Comparison of ENCODE assay signal across 10 cellular contexts in genomic region chr1:150615346-150616201, GRCh38. TPM values are rescaled to one million over a fixed set of nuclear protein-coding genes. Genes with fewer than 3 reads are reported as not detected.
DNase-seq lines count a peak whose midpoint lies in the region; ATAC-seq and TF ChIP-seq lines count a peak whose summit lies in the region.
"Had no signal": no experiment of that assay in that cellular context is flagged by ENCODE, and none has a peak within 500 bp of the region (broad histone marks: within the 10 kb centered on the region; RNA-seq: fewer than 3 reads in every experiment).

No MANE protein-coding gene starts in this region.

- TF ChIP-seq RAD21 in liver (IDR thresholded peaks at IDR 0.05), result no peak

- H3K79me2 ChIP-seq in ACC112 (ENCODE audit: control insufficient read depth, insufficient read depth, low read length, unreplicated experiment), result peaks cover 3% of the 10 kb centered on the region

- H3K36me3 ChIP-seq in ACC112 (ENCODE audit: insufficient read depth, low read length), result peaks cover 27% of the 10 kb centered on the region
- no peaks in the 10 kb centered on the region for H3K36me3 ChIP-seq in liver (ENCODE audit: control insufficient read depth in 4 of 4, insufficient read depth in 3 of 4, low read depth in 1 of 4, low read length in 3 of 4)
- no peaks in the 10 kb centered on the region for H3K36me3 ChIP-seq in prostate gland

- H3K27ac Mint-ChIP-seq in activated CD8-positive, alpha-beta T cell treated with anti-CD3 and anti-CD28 coated beads for 36 hours, result peak overlapping the region; percentile 89

- CTCF ChIA-PET in activated CD8-positive, alpha-beta T cell treated with anti-CD3 and anti-CD28 coated beads for 36 hours (lab: Charles Lee), result interaction anchor here (0.9 to 19.1 kb wide), 6 partner anchors 9 to 391 kb away, joined by 3 to 324 read pairs (median 4); partner anchors contain the start of genes ENSA and MINDY1

- H3K9me3 Mint-ChIP-seq in activated CD8-positive, alpha-beta T cell treated with anti-CD3 and anti-CD28 coated beads for 36 hours, result no peaks in the 10 kb centered on the region

- intact Hi-C loops in activated CD8-positive, alpha-beta T cell treated with anti-CD3 and anti-CD28 coated beads for 36 hours (cut with micrococcal nuclease), result no loop called here
- intact Hi-C loops in prostate gland (cut with DNase I), result no loop called here

- TF ChIP-seq CTCF in activated CD8-positive, alpha-beta T cell treated with anti-CD3 and anti-CD28 coated beads for 36 hours (IDR thresholded peaks at IDR 0.05), result no peak
- TF ChIP-seq CTCF in liver (IDR thresholded peaks at IDR 0.05; ENCODE audit: low read depth, low read length, missing input control) (no peak), prostate gland (IDR thresholded peaks at IDR 0.05) (no peak)

- peaks cover 71% of the 10 kb centered on the region for H3K4me1 Mint-ChIP-seq in activated CD8-positive, alpha-beta T cell treated with anti-CD3 and anti-CD28 coated beads for 36 hours (ENCODE audit: low read depth)

- ATAC-seq in activated CD8-positive, alpha-beta T cell treated with anti-CD3 and anti-CD28 coated beads for 36 hours, result no peak
- ATAC-seq in HG03342 (IDR thresholded peaks at IDR 0.05; ENCODE audit: unreplicated experiment) (no peak), HG02798 (IDR thresholded peaks at IDR 0.05; ENCODE audit: poor library complexity, unreplicated experiment) (no peak), HG03354 (IDR thresholded peaks at IDR 0.05; ENCODE audit: poor library complexity, severe bottlenecking, unreplicated experiment) (no peak)
- ATAC-seq: heart left ventricle had no signal

- H3K9ac ChIP-seq in liver (ENCODE audit: low read depth in 1 of 2, low read length in 2 of 2), result no peak overlapping the region

- H3K4me3 ChIP-seq in ACC112 (ENCODE audit: low read depth, low read length) (no peak overlapping the region), liver (ENCODE audit: low read depth in 1 of 3, low read length in 3 of 3) (no peak overlapping the region), prostate gland (no peak overlapping the region)
- H3K4me3 ChIP-seq: heart left ventricle had no signal

- peaks cover 55% of the 10 kb centered on the region for H3K4me1 ChIP-seq in ACC112 (ENCODE audit: control insufficient read depth, insufficient read depth, low read length, unreplicated experiment)
- H3K4me1 ChIP-seq in liver (ENCODE audit: control insufficient read depth in 4 of 4, insufficient read depth in 4 of 4, low read length in 3 of 4), result peaks cover 8 to 42% (median 26%) of the 10 kb centered on the region in 4 donors
- peaks cover 12% of the 10 kb centered on the region for H3K4me1 ChIP-seq in prostate gland (replicated peaks)

- H2AFZ ChIP-seq in ACC112 (ENCODE audit: low read length, unreplicated experiment), result no peak overlapping the region

- H3K9me3 ChIP-seq in liver (ENCODE audit: control insufficient read depth in 4 of 4, low read length in 3 of 4) (no peaks in the 10 kb centered on the region), prostate gland (no peaks in the 10 kb centered on the region)
- H3K9me3 ChIP-seq: heart left ventricle had no signal

- H3K27ac ChIP-seq in ACC112 (ENCODE audit: low read depth, low read length) (peak overlapping the region; percentile 100), liver (ENCODE audit: low read depth in 1 of 2, low read length in 2 of 2) (peak overlapping the region; percentile 75 to 98), prostate gland (peak overlapping the region in 1 of 2 donors; percentile 32)

- 94% methylated on average over 12 of the region's 12 CpGs for WGBS in liver
- WGBS in prostate gland, result 88% methylated on average over 12 of the region's 12 CpGs

- H3K27me3 Mint-ChIP-seq in activated CD8-positive, alpha-beta T cell treated with anti-CD3 and anti-CD28 coated beads for 36 hours, result no peaks in the 10 kb centered on the region

- no peak for TF ChIP-seq POLR2A in prostate gland (IDR thresholded peaks at IDR 0.05)

- DNase-seq in HT1080 (ENCODE audit: low read depth) (peak; percentile 67), prostate gland (ENCODE audit: low spot score) (no peak)
- peak; percentile 47 for DNase-seq in activated CD8-positive, alpha-beta T cell treated with anti-CD3 and anti-CD28 coated beads for 36 hours
- DNase-seq: heart left ventricle, T-helper 9 cell had no signal

- H3K4me3 Mint-ChIP-seq in activated CD8-positive, alpha-beta T cell treated with anti-CD3 and anti-CD28 coated beads for 36 hours, result peak overlapping the region; percentile 11

- peaks cover 66% of the 10 kb centered on the region for H3K36me3 Mint-ChIP-seq in activated CD8-positive, alpha-beta T cell treated with anti-CD3 and anti-CD28 coated beads for 36 hours (ENCODE audit: low read depth)

- no peaks in the 10 kb centered on the region for H3K27me3 ChIP-seq in ACC112 (ENCODE audit: insufficient read depth, low read length)
- no peaks in the 10 kb centered on the region for H3K27me3 ChIP-seq in liver (ENCODE audit: control insufficient read depth in 4 of 4, insufficient read depth in 4 of 4, low read length in 3 of 4)
- no peaks in the 10 kb centered on the region for H3K27me3 ChIP-seq in prostate gland (replicated peaks; ENCODE audit: insufficient read depth)
- H3K27me3 ChIP-seq: heart left ventricle had no signal

- POLR2A ChIA-PET in activated CD8-positive, alpha-beta T cell treated with anti-CD3 and anti-CD28 coated beads for 36 hours (lab: Charles Lee), result interaction anchor here (0.6 to 30.2 kb wide), 4 partner anchors 12 to 602 kb away, joined by 3 to 678 read pairs (median 14); partner anchors contain the start of genes ENSA and MCL1

TF ChIP-seq in liver, 16 proteins besides CTCF, POLR2A, EP300 and RAD21 (continues in another document):
- TF ChIP-seq YY1 (IDR thresholded peaks at IDR 0.05), result no peak
- no peak for TF ChIP-seq EGR1 (IDR thresholded peaks at IDR 0.05; ENCODE audit: low read depth in 2 of 2)
- TF ChIP-seq MAX (IDR thresholded peaks at IDR 0.05), result no peak
- no peak for TF ChIP-seq GABPA (IDR thresholded peaks at IDR 0.05 in 1 of 2, conservative IDR thresholded peaks at IDR 0.05 in 1 of 2)
- TF ChIP-seq HNF4G (IDR thresholded peaks at IDR 0.05), result no peak
- TF ChIP-seq REST (IDR thresholded peaks at IDR 0.05), result no peak
- no peak for TF ChIP-seq ATF3 (IDR thresholded peaks at IDR 0.05)
- no peak for TF ChIP-seq FOXA2 (IDR thresholded peaks at IDR 0.05)

RNA-seq across cellular contexts. Expression of gene ENSA, which starts 13.8 kb away (rescaled TPM):
- total RNA-seq in HT1080 (2014; rRNA removed; shearing (Covaris generic)), result 134 and 194 TPM in 2 replicates
- polyA plus RNA-seq in HT1080 (2015; cell fraction: cytosol; rRNA removed), result 114 and 145 TPM in 2 replicates
- polyA plus RNA-seq in HT1080 (2015; cell fraction: nucleus; rRNA removed), result 69.9 and 72.1 TPM in 2 replicates
- 100 to 1,000 TPM; 177 to 182 TPM for total RNA-seq in activated CD8-positive, alpha-beta T cell treated with anti-CD3 and anti-CD28 coated beads for 36 hours
- 10 to 100 TPM; 53.2 to 57.3 TPM for total RNA-seq in liver
- 10 to 100 TPM; 19.0 to 59.8 TPM for polyA plus RNA-seq in liver
- 100 to 1,000 TPM; 133 to 201 TPM for total RNA-seq in prostate gland

RNA-seq across cellular contexts. Expression of gene MCL1, which starts 36.2 kb away (rescaled TPM):
- 237 and 264 TPM in 2 replicates for total RNA-seq in HT1080 (2014; rRNA removed; shearing (Covaris generic))
- 331 and 404 TPM in 2 replicates for polyA plus RNA-seq in HT1080 (2015; cell fraction: cytosol; rRNA removed)
- polyA plus RNA-seq in HT1080 (2015; cell fraction: nucleus; rRNA removed), result 739 and 762 TPM in 2 replicates
- 100 to 1,000 TPM; 207 TPM for total RNA-seq in activated CD8-positive, alpha-beta T cell treated with anti-CD3 and anti-CD28 coated beads for 36 hours
- total RNA-seq in liver (100 to 1,000 TPM in 1 of 2 donors, 10 to 100 TPM in 1; 94.6 to 181 TPM), prostate gland (100 to 1,000 TPM; 161 to 168 TPM)
- 10 to 100 TPM; 23.4 to 65.4 TPM for polyA plus RNA-seq in liver
